Comparison of ENCODE assay signal across 10 cellular contexts in the genomic region with DNA sequence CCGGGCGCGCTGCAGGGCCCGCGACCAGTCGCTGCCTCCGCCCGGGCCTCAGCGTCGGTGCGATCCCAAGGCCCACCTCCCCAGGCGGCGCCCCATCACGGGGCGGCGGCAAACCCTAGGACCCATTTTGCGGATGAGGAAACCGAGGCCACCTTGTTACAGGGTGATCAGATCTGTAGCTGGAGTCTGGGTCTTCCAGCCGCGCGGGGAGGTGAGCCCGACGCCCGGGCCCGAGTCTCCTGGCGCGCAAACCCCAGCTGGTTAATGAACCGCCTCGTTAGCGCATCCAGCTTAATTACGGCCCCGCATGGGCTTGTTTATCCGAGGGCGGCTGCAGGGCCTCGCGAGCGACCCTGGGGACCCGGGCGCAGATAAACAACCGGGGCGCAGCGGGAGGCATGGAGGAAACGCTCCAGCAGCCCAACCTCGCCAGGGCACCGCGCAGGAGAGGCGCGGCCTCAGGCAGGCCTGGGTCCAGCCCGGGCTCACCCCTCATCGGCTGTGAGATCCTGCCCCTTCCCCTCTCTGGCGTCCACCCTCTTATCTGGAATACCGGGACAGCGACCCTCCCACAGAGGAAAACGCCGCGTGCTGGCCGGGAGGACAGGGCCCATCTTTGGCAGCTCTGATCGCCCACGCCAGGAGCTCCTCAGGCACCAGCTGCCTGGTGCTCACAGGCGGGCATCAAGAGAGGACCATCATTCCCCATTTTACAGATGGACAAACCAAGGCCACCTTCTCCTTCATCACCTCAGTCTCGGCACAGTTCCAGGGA. TPM values are rescaled to one million over a fixed set of nuclear protein-coding genes. Genes with fewer than 3 reads are reported as not detected.
DNase-seq lines count a peak whose midpoint lies in the region; ATAC-seq and TF ChIP-seq lines count a peak whose summit lies in the region.
"Had no signal": no experiment of that assay in that cellular context is flagged by ENCODE, and none has a peak within 500 bp of the region (broad histone marks: within the 10 kb centered on the region; RNA-seq: fewer than 3 reads in every experiment).

No MANE protein-coding gene starts in this region.

- H3K4me3 ChIP-seq in right cardiac atrium (ENCODE audit: low read length) (peak overlapping the region; percentile 37), spleen (peak overlapping the region; percentile 18 to 68 (median 44))
- H3K4me3 ChIP-seq: HAP-1 had no signal

- H3K36me3 Mint-ChIP-seq in T-helper 17 cell (ENCODE audit: low read depth): peaks cover 5% of the 10 kb centered on the region

- H3K9me3 ChIP-seq in T-helper 17 cell (ENCODE audit: control insufficient read depth, low read length, poor library complexity, severe bottlenecking) (no peaks in the 10 kb centered on the region), right cardiac atrium (ENCODE audit: control insufficient read depth, low read length) (no peaks in the 10 kb centered on the region), spleen (no peaks in the 10 kb centered on the region)
- H3K9me3 ChIP-seq: HAP-1 had no signal

- no peaks in the 10 kb centered on the region for H3K27me3 Mint-ChIP-seq in T-helper 17 cell

- no peak for DNase-seq in T-helper 17 cell
- peak in 1 of 3 donors; percentile 73 for DNase-seq in right cardiac atrium
- no peak for DNase-seq in spleen
- DNase-seq: NCI-H524 treated with DMSO at 0.1 percent for 48 hours had no signal

- peaks cover 4% of the 10 kb centered on the region for H3K4me1 ChIP-seq in right cardiac atrium (ENCODE audit: control insufficient read depth, insufficient read depth, low read length)
- peaks cover 39 to 91% (median 68%) of the 10 kb centered on the region in 6 donors for H3K4me1 ChIP-seq in spleen
- H3K4me1 ChIP-seq: HAP-1 had no signal

- H3K27me3 ChIP-seq in right cardiac atrium (ENCODE audit: control insufficient read depth, insufficient read depth): no peaks in the 10 kb centered on the region
- H3K27me3 ChIP-seq in spleen (replicated peaks in 1 of 7): peaks cover 0 to 41% (median 0%) of the 10 kb centered on the region in 7 donors

- TF ChIP-seq POLR2A in GM19099 (IDR thresholded peaks at IDR 0.05; ENCODE audit: extremely low read depth, insufficient read length, low read depth) (peak; percentile 4), spleen (IDR thresholded peaks at IDR 0.05) (no peak)

- H3K27ac ChIP-seq in right cardiac atrium (ENCODE audit: low read length) (no peak overlapping the region), spleen (peak overlapping the region in 6 of 8 donors; percentile 46 to 84 (median 73))

- H3K36me3 ChIP-seq in spleen: peaks cover 4 to 32% (median 24%) of the 10 kb centered on the region in 6 donors

- TF ChIP-seq CTCF in spleen (IDR thresholded peaks at IDR 0.05 in 8 of 11, conservative IDR thresholded peaks at IDR 0.05 in 3 of 11): peak in 2 of 11 experiments; percentile 7 to 34

- peak overlapping the region; percentile 82 for H3K4me3 Mint-ChIP-seq in T-helper 17 cell

- peaks cover 9% of the 10 kb centered on the region for H3K4me1 Mint-ChIP-seq in T-helper 17 cell

- peak overlapping the region; percentile 37 for H3K27ac Mint-ChIP-seq in T-helper 17 cell

- ATAC-seq in T-helper 17 cell (no peak), right cardiac atrium (peak in 1 of 2 donors; percentile 6), HG02973 (IDR thresholded peaks at IDR 0.05; ENCODE audit: unreplicated experiment) (no peak), HG02571 (IDR thresholded peaks at IDR 0.05; ENCODE audit: unreplicated experiment) (no peak), GM19455 (IDR thresholded peaks at IDR 0.05; ENCODE audit: unreplicated experiment) (no peak)

- intact Hi-C loops in right cardiac atrium (cut with DNase I): loop anchor here in 3 of 4 donors (1.0 to 2.0 kb wide), 3 partner anchors 147 to 150 kb away; no protein-coding TSS in a partner anchor
- intact Hi-C loops in spleen (cut with DNase I; ENCODE audit: low total_unique reads): loop anchor here (2.0 kb wide), 1 partner anchor 148 kb away; no protein-coding TSS in a partner anchor

- WGBS in right cardiac atrium: 18% methylated on average over 61 of the region's 61 CpGs
- WGBS in spleen, 5 donors: 15 to 22% (median 19%) methylated on average over 33 to 61 of the region's 61 CpGs

RNA-seq across cellular contexts. Expression of gene OTUB1, which starts 14.7 kb away (rescaled TPM):
- total RNA-seq in T-helper 17 cell (10 to 100 TPM; 62.2 to 65.1 TPM), right cardiac atrium (10 to 100 TPM; 44.9 to 55.8 (median 51.2) TPM), spleen (10 to 100 TPM; 56.1 to 65.8 (median 58.8) TPM)
- polyA plus RNA-seq in right cardiac atrium (62.4 TPM), spleen (10 to 100 TPM; 65.5 to 89.7 (median 83.5) TPM)

RNA-seq across cellular contexts. Expression of gene COX8A, which starts 26.5 kb away (rescaled TPM):
- 100 to 1,000 TPM; 108 to 129 TPM for total RNA-seq in T-helper 17 cell
- 100 to 1,000 TPM; 726 to 908 (median 798) TPM for total RNA-seq in right cardiac atrium
- 2,526 TPM for polyA plus RNA-seq in right cardiac atrium
- 100 to 1,000 TPM; 181 to 531 (median 217) TPM for total RNA-seq in spleen
- 100 to 1,000 TPM; 340 to 698 (median 481) TPM for polyA plus RNA-seq in spleen

RNA-seq across cellular contexts. Expression of gene FLRT1, which starts 34.8 kb away (rescaled TPM):
- not detected for total RNA-seq in T-helper 17 cell
- total RNA-seq in right cardiac atrium: 1 to 10 TPM in 3 of 4 donors, under 1 TPM in 1; 0.92 to 2.0 (median 1.6) TPM
- polyA plus RNA-seq in right cardiac atrium: 1.5 TPM
- total RNA-seq in spleen: under 1 TPM in 5 of 7 donors, not detected in 2; 0.10 to 0.51 (median 0.17) TPM
- under 1 TPM in 2 of 3 donors, not detected in 1; 0.03 to 0.16 TPM for polyA plus RNA-seq in spleen
- polyA plus RNA-seq: aorta had no signal
